In the genomic region with DNA sequence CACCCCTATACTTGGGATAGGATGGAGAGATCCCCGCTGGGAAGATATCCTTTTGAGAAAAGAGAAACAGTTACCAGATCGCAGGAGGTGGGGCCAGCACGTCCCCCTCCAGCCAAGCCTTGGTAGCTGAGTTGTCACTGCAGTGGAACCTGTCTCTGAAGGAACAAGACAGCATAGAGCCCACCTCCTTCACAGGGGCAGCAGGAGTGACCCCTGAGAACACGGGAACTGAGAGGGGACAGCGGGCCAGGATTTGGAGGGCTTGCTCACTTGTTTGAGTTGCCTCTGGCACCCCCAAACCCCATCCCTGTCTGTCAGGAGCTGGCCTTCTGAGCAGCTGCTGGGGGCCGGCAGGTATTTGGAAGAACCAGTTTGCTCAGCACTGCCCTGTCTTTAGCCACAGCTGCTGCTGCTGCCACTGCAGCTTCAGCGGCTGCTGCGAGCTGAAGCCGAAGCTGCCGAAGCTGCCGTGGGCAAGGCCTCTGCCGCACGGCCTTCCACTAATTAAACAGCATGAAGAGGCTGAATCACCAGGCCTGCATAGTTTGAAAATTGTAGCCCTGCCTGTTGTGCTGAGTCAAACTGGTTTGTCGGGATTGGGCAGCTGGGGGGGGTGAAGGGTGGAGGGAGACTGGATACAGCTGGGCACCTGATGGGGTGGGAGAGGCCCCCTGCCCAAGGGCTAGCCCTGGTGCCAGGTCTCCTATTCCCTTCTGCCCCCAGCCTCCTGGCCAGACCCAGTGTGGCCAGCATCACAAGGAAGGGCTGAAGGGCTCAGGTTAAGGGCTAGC, we compare ENCODE assay signal across 8 cellular contexts. TPM values are rescaled to one million over a fixed set of nuclear protein-coding genes. Genes with fewer than 3 reads are reported as not detected.
DNase-seq lines count a peak whose midpoint lies in the region; ATAC-seq, FAIRE-seq and TF ChIP-seq lines count a peak whose summit lies in the region.

No MANE protein-coding gene starts in this region.

- H3K36me3 ChIP-seq in A673 (ENCODE audit: insufficient read depth, low read length, poor library complexity, severe bottlenecking), result no peaks in the 10 kb centered on the region
- no peaks in the 10 kb centered on the region for H3K36me3 ChIP-seq in mesendoderm (ENCODE audit: control insufficient read depth, insufficient read depth, low read length)

- H3K4ac ChIP-seq in mesendoderm (ENCODE audit: low read depth, low read length), result no peak overlapping the region

- H4K8ac ChIP-seq in mesendoderm (ENCODE audit: low read depth, low read length), result no peak overlapping the region

- POLR2A ChIA-PET in A673 (lab: Charles Lee; ENCODE audit: low non-redundant PET), result no interaction called here

- in situ Hi-C loops in astrocyte of the spinal cord (cut with HindIII; ENCODE audit: low sequenced_read_pairs), result no loop called here

- peak; percentile 67 for DNase-seq in A673 (ENCODE audit: low spot score)
- peak; percentile 67 for DNase-seq in HTR-8/SVneo (ENCODE audit: insufficient read length, low spot score)
- peak; percentile 86 for DNase-seq in astrocyte of the spinal cord (ENCODE audit: low read depth, low spot score)
- DNase-seq in mesendoderm, result peak; percentile 75
- no peak for DNase-seq in NK-92 treated with Interleukin-12 subunit alpha and Interleukin-12 subunit beta, amount 100 ng/mL, for 24 hours (lab: John Stamatoyannopoulos, UW)
- DNase-seq in activated naive CD4-positive, alpha-beta T cell treated with Interleukin-2 at 50 U/mL for 16 hours, result no peak

- ATAC-seq in HG02973 (IDR thresholded peaks at IDR 0.05; ENCODE audit: unreplicated experiment), result no peak
- no peak for ATAC-seq in HG03378 (IDR thresholded peaks at IDR 0.05; ENCODE audit: unreplicated experiment)

- no peak overlapping the region for H2BK120ac ChIP-seq in mesendoderm (ENCODE audit: low read depth, low read length)

- H3K9me3 ChIP-seq in A673 (ENCODE audit: low read depth, low read length, poor library complexity, severe bottlenecking), result no peaks in the 10 kb centered on the region

- H3K4me1 ChIP-seq in A673 (ENCODE audit: insufficient read depth, low read length, poor library complexity, severe bottlenecking), result peaks cover 35% of the 10 kb centered on the region
- peaks cover 32% of the 10 kb centered on the region for H3K4me1 ChIP-seq in mesendoderm (ENCODE audit: control insufficient read depth, low read depth, low read length)

- no peak overlapping the region for H2AK5ac ChIP-seq in mesendoderm (ENCODE audit: low read length)

- H2BK15ac ChIP-seq in mesendoderm (replicated peaks; ENCODE audit: low read depth), result no peak overlapping the region

- CTCF ChIA-PET in A673 (lab: Charles Lee), result interaction anchor here (0.7 kb wide), 1 partner anchor 201 kb away, joined by 3 read pairs; no protein-coding TSS in a partner anchor

- H3K4me2 ChIP-seq in mesendoderm (ENCODE audit: low read length), result peak overlapping the region; percentile 1

- peak overlapping the region; percentile 54 for H3K9ac ChIP-seq in mesendoderm (ENCODE audit: low read length)

- H3K23ac ChIP-seq in mesendoderm (ENCODE audit: low read length), result peak overlapping the region; percentile 8

- peak overlapping the region; percentile 70 for H3K56ac ChIP-seq in mesendoderm (ENCODE audit: low read length)

- peaks cover 62% of the 10 kb centered on the region for H3K79me2 ChIP-seq in mesendoderm (ENCODE audit: control insufficient read depth, insufficient read depth, low read length)

- peak; percentile 87 for FAIRE-seq in HTR-8/SVneo (lab: Jason Lieb, UNC)

- BruUV-seq in A673 (replicated peaks; lab: Mats Ljungman, UMichigan), result no TSS peak

- peaks cover 33% of the 10 kb centered on the region for H3K79me1 ChIP-seq in mesendoderm (ENCODE audit: low read length)

- WGBS in mesendoderm (ENCODE audit: extremely low coverage, insufficient coverage, low lambda C conversion rate), result no CpG with 5 or more reads among the region's 14 CpGs

- H3K27me3 ChIP-seq in A673 (replicated peaks; ENCODE audit: insufficient read depth, low read depth, low read length, poor library complexity) (no peaks in the 10 kb centered on the region), mesendoderm (ENCODE audit: insufficient read depth, low read length, poor library complexity) (peaks cover 2% of the 10 kb centered on the region)

- H4K5ac ChIP-seq in mesendoderm (ENCODE audit: low read length), result no peak overlapping the region

- intact Hi-C loops in A673 (cut with micrococcal nuclease; ENCODE audit: unreplicated experiment), result no loop called here

- peak overlapping the region; percentile 61 for H3K27ac ChIP-seq in A673 (ENCODE audit: low read depth, low read length, poor library complexity, severe bottlenecking)
- no peak overlapping the region for H3K27ac ChIP-seq in mesendoderm (ENCODE audit: low read depth, low read length)

- peak overlapping the region; percentile 18 for H3K4me3 ChIP-seq in A673 (ENCODE audit: low read depth, low read length, poor library complexity, severe bottlenecking)
- H3K4me3 ChIP-seq in astrocyte of the spinal cord (ENCODE audit: low read depth, low read length), result no peak overlapping the region
- no peak overlapping the region for H3K4me3 ChIP-seq in mesendoderm (ENCODE audit: low read length)

- H3K18ac ChIP-seq in mesendoderm (ENCODE audit: low read length), result no peak overlapping the region

- no peak overlapping the region for H2BK5ac ChIP-seq in mesendoderm (ENCODE audit: low read length)

- TF ChIP-seq CTCF in A673 (conservative IDR thresholded peaks at IDR 0.05; ENCODE audit: low read depth, low read length) (no peak), astrocyte of the spinal cord (IDR thresholded peaks at IDR 0.05; ENCODE audit: low read depth, low read length) (no peak)

RNA-seq across cellular contexts. Expression of a gene that starts 4.0 kb away (rescaled TPM):
- 15.6 and 19.4 TPM in 2 replicates for total RNA-seq in A673 (2021)
- 2.4 TPM for polyA plus RNA-seq in mesendoderm (2013, experiment 1 of 2)
- polyA plus RNA-seq in mesendoderm (2013, experiment 2 of 2), result 1.9 TPM

Comparison
In these comparisons a context has a peak if more than half of its experiments do, and no peak if none do; other contexts are left out.
1. DNase-seq: peak in A673 (single experiment), HTR-8/SVneo (single experiment), astrocyte of the spinal cord (single experiment) and mesendoderm (single experiment); none in NK-92 treated with Interleukin-12 subunit alpha and Interleukin-12 subunit beta, amount 100 ng/mL, for 24 hours (single experiment) and activated naive CD4-positive, alpha-beta T cell treated with Interleukin-2 at 50 U/mL for 16 hours (single experiment).